In the genomic region with DNA sequence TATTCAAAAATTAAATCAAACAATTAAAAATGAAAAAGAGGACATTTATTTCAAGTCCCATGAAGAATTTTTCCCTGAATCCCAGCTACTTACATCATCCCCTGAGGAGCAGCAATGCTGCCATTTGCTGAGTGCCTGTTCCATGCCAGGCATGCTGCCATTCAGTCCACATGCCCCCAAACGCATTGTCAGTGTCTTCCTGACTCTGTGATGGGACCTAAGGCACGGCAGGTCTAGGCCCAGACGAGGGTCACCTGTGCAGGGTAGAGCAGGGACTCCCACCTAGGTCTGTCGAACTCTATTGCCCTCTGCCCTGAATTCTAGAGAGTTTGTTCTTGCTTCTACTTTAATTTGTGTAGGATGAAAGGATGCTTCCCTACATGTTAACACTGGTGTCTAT, we compare ENCODE assay signal across 15 cellular contexts. TPM values are rescaled to one million over a fixed set of nuclear protein-coding genes. Genes with fewer than 3 reads are reported as not detected.
DNase-seq lines count a peak whose midpoint lies in the region; ATAC-seq and FAIRE-seq lines count a peak whose summit lies in the region.
"Had no signal": no experiment of that assay in that cellular context is flagged by ENCODE, and none has a peak within 500 bp of the region (broad histone marks: within the 10 kb centered on the region; RNA-seq: fewer than 3 reads in every experiment).

No MANE protein-coding gene starts in this region.

- H3K27ac ChIP-seq in CD4-positive, alpha-beta memory T cell (ENCODE audit: low read depth, low read length), result peak overlapping the region; percentile 68
- H3K27ac ChIP-seq: ascending aorta, SJSA1 had no signal

- H3K36me3 Mint-ChIP-seq in CD4-positive, alpha-beta memory T cell, result peaks cover 11 to 61% of the 10 kb centered on the region in 2 donors
- peaks cover 7% of the 10 kb centered on the region for H3K36me3 Mint-ChIP-seq in activated T-cell treated with anti-CD3 and anti-CD28 coated beads, Interleukin-2, amount 50 U/mL, for 4 hours (ENCODE audit: insufficient read depth)
- peaks cover 4 to 45% (median 4%) of the 10 kb centered on the region in 3 donors for H3K36me3 Mint-ChIP-seq in naive thymus-derived CD8-positive, alpha-beta T cell

- DNase-seq in CD4-positive, alpha-beta memory T cell, result no peak
- DNase-seq in GM19239 (ENCODE audit: insufficient read length, low spot score) (no peak), cortex of kidney (lab: John Stamatoyannopoulos, UW) (no peak)
- no peak for DNase-seq in activated T-cell treated with anti-CD3 and anti-CD28 coated beads, Interleukin-2, amount 50 U/mL, for 4 hours
- peak in 1 of 10 donors; percentile 19 for DNase-seq in naive thymus-derived CD8-positive, alpha-beta T cell
- DNase-seq: dermis blood vessel endothelial cell, kidney glomerular epithelial cell, NCI-H1436 treated with DMSO at 0.1 percent for 48 hours had no signal

- CTCF ChIA-PET in CD4-positive, alpha-beta memory T cell (lab: Charles Lee; ENCODE audit: partially characterized antibody), result interaction anchor here (1.7 to 2.0 kb wide), 2 partner anchors 21 to 28 kb away, joined by 4 to 8 read pairs; no protein-coding TSS in a partner anchor

- no peak overlapping the region for H3K4me3 ChIP-seq in CD4-positive, alpha-beta memory T cell (ENCODE audit: low read length in 2 of 2)
- H3K4me3 ChIP-seq: ascending aorta, SJSA1 had no signal

- FAIRE-seq in GM19239 (lab: Jason Lieb, UNC), result peak; percentile 66
- FAIRE-seq: GM12878 had no signal

- no peak for ATAC-seq in activated T-cell treated with anti-CD3 and anti-CD28 coated beads, Interleukin-2, amount 50 U/mL, for 4 hours
- no peak for ATAC-seq in naive thymus-derived CD8-positive, alpha-beta T cell
- ATAC-seq in GM21515 (IDR thresholded peaks at IDR 0.05; ENCODE audit: unreplicated experiment) (no peak), GM21381 (IDR thresholded peaks at IDR 0.05; ENCODE audit: unreplicated experiment) (no peak)
- ATAC-seq: heart left ventricle had no signal

- peaks cover 13% of the 10 kb centered on the region for H3K36me3 ChIP-seq in CD4-positive, alpha-beta memory T cell (ENCODE audit: insufficient read depth, low read length)
- H3K36me3 ChIP-seq: ascending aorta, heart left ventricle, SJSA1 had no signal

- peaks cover 100% of the 10 kb centered on the region for H3K4me1 ChIP-seq in CD4-positive, alpha-beta memory T cell (ENCODE audit: insufficient read depth, low read length)
- H3K4me1 ChIP-seq: SJSA1 had no signal

- H3K27ac Mint-ChIP-seq in CD4-positive, alpha-beta memory T cell, result peak overlapping the region; percentile 60 to 95 (median 94)
- H3K27ac Mint-ChIP-seq in naive thymus-derived CD8-positive, alpha-beta T cell, result peak overlapping the region; percentile 77 to 97 (median 94)

- H3K9me3 Mint-ChIP-seq in CD4-positive, alpha-beta memory T cell, result no peaks in the 10 kb centered on the region
- no peaks in the 10 kb centered on the region for H3K9me3 Mint-ChIP-seq in activated T-cell treated with anti-CD3 and anti-CD28 coated beads, Interleukin-2, amount 50 U/mL, for 4 hours
- H3K9me3 Mint-ChIP-seq in naive thymus-derived CD8-positive, alpha-beta T cell, result no peaks in the 10 kb centered on the region

- no peaks in the 10 kb centered on the region for H3K27me3 ChIP-seq in CD4-positive, alpha-beta memory T cell (ENCODE audit: insufficient read depth, low read length)
- H3K27me3 ChIP-seq: ascending aorta, heart left ventricle had no signal

- no peaks in the 10 kb centered on the region for H3K9me3 ChIP-seq in CD4-positive, alpha-beta memory T cell (ENCODE audit: control insufficient read depth in 1 of 2, low read length in 2 of 2)
- H3K9me3 ChIP-seq: ascending aorta, heart left ventricle, SJSA1 had no signal

- peak overlapping the region; percentile 20 to 85 (median 72) for H3K4me3 Mint-ChIP-seq in CD4-positive, alpha-beta memory T cell
- peak overlapping the region; percentile 17 for H3K4me3 Mint-ChIP-seq in activated T-cell treated with anti-CD3 and anti-CD28 coated beads, Interleukin-2, amount 50 U/mL, for 4 hours
- H3K4me3 Mint-ChIP-seq in naive thymus-derived CD8-positive, alpha-beta T cell, result peak overlapping the region in 7 of 10 donors; percentile 3 to 81 (median 71)

- H3K4me1 Mint-ChIP-seq in CD4-positive, alpha-beta memory T cell, result peaks cover 63 to 100% (median 86%) of the 10 kb centered on the region in 4 donors
- H3K4me1 Mint-ChIP-seq in activated T-cell treated with anti-CD3 and anti-CD28 coated beads, Interleukin-2, amount 50 U/mL, for 4 hours (ENCODE audit: low read depth), result peaks cover 90% of the 10 kb centered on the region
- H3K4me1 Mint-ChIP-seq in naive thymus-derived CD8-positive, alpha-beta T cell, result peaks cover 44 to 94% (median 91%) of the 10 kb centered on the region in 4 donors

- intact Hi-C loops in CD4-positive, alpha-beta memory T cell (cut with micrococcal nuclease), result no loop called here

- POLR2A ChIA-PET in CD4-positive, alpha-beta memory T cell (lab: Charles Lee; ENCODE audit: partially characterized antibody), result interaction anchor here (1.1 to 9.4 kb wide), 2 partner anchors 14 to 16 kb away, joined by 5 to 472 read pairs; no protein-coding TSS in a partner anchor
- POLR2A ChIA-PET in naive thymus-derived CD8-positive, alpha-beta T cell (lab: Charles Lee), result interaction anchor here (0.8 kb wide), 1 partner anchor 9 kb away, joined by 3 read pairs; no protein-coding TSS in a partner anchor

- no peaks in the 10 kb centered on the region for H3K27me3 Mint-ChIP-seq in CD4-positive, alpha-beta memory T cell
- H3K27me3 Mint-ChIP-seq in activated T-cell treated with anti-CD3 and anti-CD28 coated beads, Interleukin-2, amount 50 U/mL, for 4 hours (ENCODE audit: low read depth), result no peaks in the 10 kb centered on the region
- H3K27me3 Mint-ChIP-seq in naive thymus-derived CD8-positive, alpha-beta T cell, result no peaks in the 10 kb centered on the region

RNA-seq across cellular contexts. Expression of a gene that starts 7.0 kb away (rescaled TPM):
- 100 to 1,000 TPM; 225 to 233 TPM for total RNA-seq in CD4-positive, alpha-beta memory T cell
- polyA plus RNA-seq in CD4-positive, alpha-beta memory T cell, result 10 to 100 TPM; 62.4 to 63.3 TPM
- total RNA-seq in activated T-cell treated with anti-CD3 and anti-CD28 coated beads, Interleukin-2, amount 50 U/mL, for 4 hours, result 100 to 1,000 TPM in 1 of 3 donors, 10 to 100 TPM in 2; 85.4 to 130 (median 92.1) TPM
- 100 to 1,000 TPM; 118 to 124 TPM for total RNA-seq in naive thymus-derived CD8-positive, alpha-beta T cell
- polyA plus RNA-seq in naive thymus-derived CD8-positive, alpha-beta T cell, result 10 to 100 TPM; 34.0 to 50.6 (median 41.8) TPM
- total RNA-seq: LHCN-M2, SJSA1 had no signal

Comparison
In these comparisons a context has a peak if more than half of its experiments do, and no peak if none do; other contexts are left out.
1. H3K4me3 Mint-ChIP-seq: peak in every context shown above with its lines; median percentile 72 in CD4-positive, alpha-beta memory T cell; 71 in naive thymus-derived CD8-positive, alpha-beta T cell; 17 in activated T-cell treated with anti-CD3 and anti-CD28 coated beads, Interleukin-2, amount 50 U/mL, for 4 hours.